Comparison of ENCODE assay signal across 18 cellular contexts in the genomic region with DNA sequence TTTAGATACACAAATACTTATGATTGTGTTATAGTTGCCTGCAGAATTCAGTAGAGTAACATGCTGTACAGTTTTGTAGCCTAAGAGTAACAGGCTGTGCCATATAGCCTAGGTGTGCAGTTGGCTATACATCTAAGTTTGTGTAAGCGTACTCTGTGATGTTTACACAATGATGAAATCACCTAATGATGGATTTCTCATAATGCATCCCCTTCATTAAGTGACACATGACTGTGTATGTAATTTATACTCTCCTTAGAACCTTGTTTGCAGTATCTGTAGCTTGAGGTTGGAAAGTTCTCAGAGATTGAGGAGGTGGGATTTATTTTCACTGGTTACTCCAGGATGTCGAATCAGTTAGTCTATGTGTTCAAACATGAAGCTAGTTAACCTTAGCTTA.
"Had no signal": no experiment of that assay in that cellular context is flagged by ENCODE, and none has a peak within 500 bp of the region (broad histone marks: within the 10 kb centered on the region; RNA-seq: fewer than 3 reads in every experiment).

No MANE protein-coding gene starts in this region.

- H3K4me1 Mint-ChIP-seq: central memory CD8-positive, alpha-beta T cell had no signal

- ATAC-seq: activated CD4-positive, CD25-positive, alpha-beta regulatory T cell treated with anti-CD3 and anti-CD28 coated beads, Interleukin-2, amount 50 U/mL, for 24 hours; activated T-cell treated with anti-CD3 and anti-CD28 coated beads, Interleukin-2, amount 50 U/mL, for 4 hours; natural killer cell treated with Interleukin-12 subunit alpha and Interleukin-12 subunit beta and Interleukin-15 and Interleukin-18, amount 100 ng/mL, for 72 hours had no signal

- H3K36me3 Mint-ChIP-seq: brain; natural killer cell treated with Interleukin-12 subunit alpha and Interleukin-12 subunit beta and Interleukin-15 and Interleukin-18, amount 100 ng/mL, for 72 hours had no signal

- H3K4me1 ChIP-seq: colonic mucosa, uterus had no signal

- H3K9me3 Mint-ChIP-seq: activated CD4-positive, alpha-beta T cell treated with anti-CD3 and anti-CD28 coated beads, Interleukin-2, amount 10 ng/mL, durations not matched to agents 7 days and 5 days; activated naive CD4-positive, alpha-beta T cell treated with anti-CD3 and anti-CD28 coated beads for 36 hours; activated T-cell treated with anti-CD3 and anti-CD28 coated beads, Interleukin-2, amount 50 U/mL, for 4 hours; brain; central memory CD8-positive, alpha-beta T cell; natural killer cell treated with Interleukin-12 subunit alpha and Interleukin-12 subunit beta and Interleukin-15 and Interleukin-18, amount 100 ng/mL, for 72 hours had no signal

- H3K4me3 ChIP-seq: colonic mucosa, lung, tibial artery, uterus had no signal

- H3K36me3 ChIP-seq: colonic mucosa, uterus had no signal

- H3K4me3 Mint-ChIP-seq: activated CD4-positive, alpha-beta T cell treated with anti-CD3 and anti-CD28 coated beads, Interleukin-2, amount 10 ng/mL, durations not matched to agents 7 days and 5 days; activated naive CD4-positive, alpha-beta T cell treated with anti-CD3 and anti-CD28 coated beads for 36 hours; activated T-cell treated with anti-CD3 and anti-CD28 coated beads, Interleukin-2, amount 50 U/mL, for 4 hours; brain; central memory CD8-positive, alpha-beta T cell; natural killer cell treated with Interleukin-12 subunit alpha and Interleukin-12 subunit beta and Interleukin-15 and Interleukin-18, amount 100 ng/mL, for 72 hours had no signal

- H3K9me3 ChIP-seq: colonic mucosa, tibial artery, uterus had no signal

- H3K27ac ChIP-seq: colonic mucosa, tibial artery had no signal

- DNase-seq: activated CD4-positive, alpha-beta T cell treated with anti-CD3 and anti-CD28 coated beads, Interleukin-2, amount 10 ng/mL, durations not matched to agents 7 days and 5 days; activated CD8-positive, alpha-beta memory T cell treated with anti-CD3 and anti-CD28 coated beads, Interleukin-2, amount 50 U/mL, for 4 hours; activated naive CD4-positive, alpha-beta T cell treated with anti-CD3 and anti-CD28 coated beads for 36 hours; activated T-cell treated with anti-CD3 and anti-CD28 coated beads, Interleukin-2, amount 50 U/mL, for 4 hours; anterior cingulate cortex; colonic mucosa; hypothalamus; islet precursor cell; nucleus accumbens; posterior cingulate gyrus; stimulated activated naive CD4-positive, alpha-beta T cell treated with Interleukin-2 at 50 U/mL for 16 hours; tibial artery; uterus had no signal

- H3K27ac Mint-ChIP-seq: activated CD4-positive, alpha-beta T cell treated with anti-CD3 and anti-CD28 coated beads, Interleukin-2, amount 10 ng/mL, durations not matched to agents 7 days and 5 days; activated naive CD4-positive, alpha-beta T cell treated with anti-CD3 and anti-CD28 coated beads for 36 hours; natural killer cell treated with Interleukin-12 subunit alpha and Interleukin-12 subunit beta and Interleukin-15 and Interleukin-18, amount 100 ng/mL, for 72 hours had no signal
